Comparison of ENCODE assay signal across 8 cellular contexts in genomic region chr20:32521780-32522524, GRCh38.
DNase-seq lines count a peak whose midpoint lies in the region; ATAC-seq, FAIRE-seq and TF ChIP-seq lines count a peak whose summit lies in the region.

No MANE protein-coding gene starts in this region.

- no peak overlapping the region for H3K27ac ChIP-seq in small intestine (ENCODE audit: low read depth in 1 of 2, low read length in 1 of 2)

- peak; percentile 84 for TF ChIP-seq CTCF in astrocyte of the cerebellum (IDR thresholded peaks at IDR 0.05; ENCODE audit: low read depth, low read length, missing control alignments)

- H3K4me3 ChIP-seq in astrocyte of the cerebellum (ENCODE audit: low read depth, low read length) (no peak overlapping the region), small intestine (ENCODE audit: low read depth in 1 of 2, low read length in 2 of 2) (no peak overlapping the region)

- WGBS in small intestine, 3 donors: 18 to 25% (median 22%) methylated on average over 14 to 15 of the region's 15 CpGs

- no peaks in the 10 kb centered on the region for H3K4me1 ChIP-seq in small intestine (ENCODE audit: control insufficient read depth in 2 of 2, insufficient read depth in 1 of 2, low read depth in 1 of 2, low read length in 1 of 2)

- DNase-seq in NCI-H2029 (lab: John Stamatoyannopoulos, UW) (peak; percentile 45), NCI-H2029 treated with DMSO at 0.1 percent for 48 hours (lab: John Stamatoyannopoulos, UW) (no peak), NAMALWA (ENCODE audit: low spot score) (peak; percentile 66), T-helper 22 cell (ENCODE audit: low read depth) (peak; percentile 36), astrocyte of the cerebellum (ENCODE audit: low read depth) (no peak), hippocampal formation (lab: John Stamatoyannopoulos, UW) (peak; percentile 63 to 71), small intestine (peak; percentile 65)

- ATAC-seq in HG03439 (IDR thresholded peaks at IDR 0.05; ENCODE audit: unreplicated experiment): no peak

- no peaks in the 10 kb centered on the region for H3K9me3 ChIP-seq in small intestine (ENCODE audit: control insufficient read depth, low read depth)

- in situ Hi-C loops in astrocyte of the cerebellum (cut with HindIII; ENCODE audit: low sequenced_read_pairs): loop anchor here (25.0 kb wide), 1 partner anchor 115 kb away; no protein-coding TSS in a partner anchor

- FAIRE-seq in small intestine (lab: Jason Lieb, UNC): no peak

- no peaks in the 10 kb centered on the region for H3K27me3 ChIP-seq in small intestine (ENCODE audit: control insufficient read depth in 2 of 2, insufficient read depth in 2 of 2, low read length in 2 of 2)

- no peaks in the 10 kb centered on the region for H3K36me3 ChIP-seq in small intestine (ENCODE audit: control insufficient read depth in 2 of 2, insufficient read depth in 2 of 2, low read length in 2 of 2)

Comparison
In these comparisons a context has a peak if more than half of its experiments do, and no peak if none do; other contexts are left out.
1. DNase-seq: peak in NCI-H2029 (single experiment), NAMALWA (single experiment), T-helper 22 cell (single experiment), hippocampal formation (2 of 2) and small intestine (single experiment); none in NCI-H2029 treated with DMSO at 0.1 percent for 48 hours (single experiment) and astrocyte of the cerebellum (single experiment).